ENCODE assay signal across 17 cellular contexts in genomic region chr1:20443703-20444587, GRCh38.
"Had no signal": no experiment of that assay in that cellular context is flagged by ENCODE, and none has a peak within 500 bp of the region (broad histone marks: within the 10 kb centered on the region; RNA-seq: fewer than 3 reads in every experiment).

No MANE protein-coding gene starts in this region.

- H3K4me3 Mint-ChIP-seq: activated CD4-positive, alpha-beta memory T cell treated with anti-CD3 and anti-CD28 coated beads, Interleukin-2, amount 10 ng/mL, durations not matched to agents 7 days and 5 days; activated T-cell treated with anti-CD3 and anti-CD28 coated beads, Interleukin-2, amount 50 U/mL, for 4 hours; central memory CD8-positive, alpha-beta T cell; memory B cell; nephron progenitor cell; stimulated activated naive CD8-positive, alpha-beta T cell treated with anti-CD3 and anti-CD28 coated beads, Interleukin-15, amount 100 ng/mL, for 72 hours had no signal

- DNase-seq: activated CD4-positive, alpha-beta memory T cell treated with anti-CD3 and anti-CD28 coated beads, Interleukin-2, amount 10 ng/mL, durations not matched to agents 7 days and 5 days; activated CD4-positive, alpha-beta T cell treated with anti-CD3 and anti-CD28 coated beads for 4 hours; activated gamma-delta T cell; activated T-cell treated with anti-CD3 and anti-CD28 coated beads, Interleukin-2, amount 50 U/mL, for 4 hours; hippocampal formation; left lung; nephron progenitor cell; stimulated activated naive CD8-positive, alpha-beta T cell treated with anti-CD3 and anti-CD28 coated beads, Interleukin-15, amount 100 ng/mL, for 72 hours; testis; upper lobe of left lung had no signal

- H3K9me3 Mint-ChIP-seq: activated CD4-positive, alpha-beta memory T cell treated with anti-CD3 and anti-CD28 coated beads, Interleukin-2, amount 10 ng/mL, durations not matched to agents 7 days and 5 days; activated naive CD4-positive, alpha-beta T cell treated with anti-CD3 and anti-CD28 coated beads, Interleukin-2, amount 50 U/mL, for 72 hours; activated T-cell treated with anti-CD3 and anti-CD28 coated beads, Interleukin-2, amount 50 U/mL, for 4 hours; central memory CD8-positive, alpha-beta T cell; memory B cell; stimulated activated naive CD8-positive, alpha-beta T cell treated with anti-CD3 and anti-CD28 coated beads, Interleukin-15, amount 100 ng/mL, for 72 hours had no signal

- ATAC-seq: activated naive CD4-positive, alpha-beta T cell treated with anti-CD3 and anti-CD28 coated beads, Interleukin-2, amount 50 U/mL, for 72 hours; activated T-cell treated with anti-CD3 and anti-CD28 coated beads, Interleukin-2, amount 50 U/mL, for 4 hours; left lung; sciatic nerve; stimulated activated naive CD8-positive, alpha-beta T cell treated with anti-CD3 and anti-CD28 coated beads, Interleukin-15, amount 100 ng/mL, for 72 hours had no signal

- H3K36me3 Mint-ChIP-seq: activated naive CD4-positive, alpha-beta T cell treated with anti-CD3 and anti-CD28 coated beads, Interleukin-2, amount 50 U/mL, for 72 hours; memory B cell had no signal

- H3K4me1 Mint-ChIP-seq: activated CD4-positive, alpha-beta memory T cell treated with anti-CD3 and anti-CD28 coated beads, Interleukin-2, amount 10 ng/mL, durations not matched to agents 7 days and 5 days; nephron progenitor cell had no signal

- H3K27ac ChIP-seq: coronary artery, esophagus muscularis mucosa, left lung, testis, upper lobe of left lung, VCaP had no signal

- H3K27ac Mint-ChIP-seq: activated CD4-positive, alpha-beta memory T cell treated with anti-CD3 and anti-CD28 coated beads, Interleukin-2, amount 10 ng/mL, durations not matched to agents 7 days and 5 days; activated naive CD4-positive, alpha-beta T cell treated with anti-CD3 and anti-CD28 coated beads, Interleukin-2, amount 50 U/mL, for 72 hours; memory B cell; nephron progenitor cell had no signal
